In the genomic region with DNA sequence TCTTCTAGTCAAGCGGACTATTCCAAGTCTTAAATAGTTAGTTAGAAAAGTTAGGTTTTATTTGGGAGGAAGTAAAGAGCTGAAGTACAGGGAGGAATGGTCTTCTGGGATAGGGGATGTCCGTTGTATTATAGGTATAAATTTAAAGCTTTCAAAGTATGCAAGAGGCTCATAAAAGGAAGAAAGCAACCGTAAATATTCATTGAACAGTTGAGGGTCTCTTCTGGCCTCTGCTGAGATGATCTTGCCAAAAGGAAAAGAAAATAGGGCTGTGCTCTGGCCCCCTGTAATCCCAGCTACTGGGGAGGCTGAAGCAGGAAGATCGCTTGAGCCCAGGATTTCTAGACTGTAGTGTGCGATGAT, we compare ENCODE assay signal across 9 cellular contexts. TPM values are rescaled to one million over a fixed set of nuclear protein-coding genes. Genes with fewer than 3 reads are reported as not detected.
A peak's percentile ranks its signal among the peaks of the same experiment; 100 is the strongest.
DNase-seq lines count a peak whose midpoint lies in the region; ATAC-seq lines count a peak whose summit lies in the region.
"Had no signal": no experiment of that assay in that cellular context is flagged by ENCODE, and none has a peak within 500 bp of the region (broad histone marks: within the 10 kb centered on the region; RNA-seq: fewer than 3 reads in every experiment).

No MANE protein-coding gene starts in this region.

- intact Hi-C loops in activated CD4-positive, alpha-beta memory T cell treated with anti-CD3 and anti-CD28 coated beads for 36 hours (cut with micrococcal nuclease) = loop anchor here (1.0 to 5.0 kb wide), 6 partner anchors 19 to 622 kb away; a partner anchor contains a TSS
- intact Hi-C loops in sciatic nerve (cut with DNase I) = no loop called here

- WGBS in iPS DF 6.9 (ENCODE audit: insufficient coverage, insufficient read length) = 100% methylated on average over 1 of the region's 5 CpGs

- no peak overlapping the region for H3K27ac ChIP-seq in iPS DF 6.9 (ENCODE audit: low read length)

- H3K4me1 ChIP-seq in iPS DF 6.9 (ENCODE audit: control insufficient read depth, insufficient read depth, low read length) = no peaks in the 10 kb centered on the region; the same call in 1 of the 2 replicates

- no peak for ATAC-seq in stimulated activated naive CD8-positive, alpha-beta T cell treated with anti-CD3 and anti-CD28 coated beads, Interleukin-15, amount 100 ng/mL, for 72 hours
- ATAC-seq in HG02759 (IDR thresholded peaks at IDR 0.05; ENCODE audit: unreplicated experiment) = no peak
- ATAC-seq in sciatic nerve = no peak

- H3K4me1 Mint-ChIP-seq in activated CD4-positive, alpha-beta memory T cell treated with anti-CD3 and anti-CD28 coated beads for 36 hours (ENCODE audit: low read depth) = peaks cover 18% of the 10 kb centered on the region
- peaks cover 27% of the 10 kb centered on the region for H3K4me1 Mint-ChIP-seq in stimulated activated naive CD8-positive, alpha-beta T cell treated with anti-CD3 and anti-CD28 coated beads, Interleukin-15, amount 100 ng/mL, for 72 hours

- CTCF ChIA-PET in activated CD4-positive, alpha-beta memory T cell treated with anti-CD3 and anti-CD28 coated beads for 36 hours (lab: Charles Lee) = interaction anchor here (0.7 to 4.9 kb wide), 13 partner anchors 10 to 330 kb away, joined by 3 to 39 read pairs (median 3); a partner anchor contains a TSS

- peak overlapping the region; percentile 93 for H3K27ac Mint-ChIP-seq in activated CD4-positive, alpha-beta memory T cell treated with anti-CD3 and anti-CD28 coated beads for 36 hours
- H3K27ac Mint-ChIP-seq in stimulated activated naive CD8-positive, alpha-beta T cell treated with anti-CD3 and anti-CD28 coated beads, Interleukin-15, amount 100 ng/mL, for 72 hours = peak overlapping the region; percentile 85 to 97

- H3K9me3 Mint-ChIP-seq in activated CD4-positive, alpha-beta memory T cell treated with anti-CD3 and anti-CD28 coated beads for 36 hours = no peaks in the 10 kb centered on the region
- H3K9me3 Mint-ChIP-seq in stimulated activated naive CD8-positive, alpha-beta T cell treated with anti-CD3 and anti-CD28 coated beads, Interleukin-15, amount 100 ng/mL, for 72 hours = peaks cover 0 to 5% of the 10 kb centered on the region in 2 donors

- peak overlapping the region; percentile 68; the same call in 1 of the 2 replicates for H3K4me3 ChIP-seq in iPS DF 6.9 (ENCODE audit: low read length)

- H3K9me3 ChIP-seq in iPS DF 6.9 (ENCODE audit: control insufficient read depth, insufficient read depth, low read length) = no peaks in the 10 kb centered on the region

- peaks cover 11% of the 10 kb centered on the region for H3K36me3 Mint-ChIP-seq in activated CD4-positive, alpha-beta memory T cell treated with anti-CD3 and anti-CD28 coated beads for 36 hours

- H3K27me3 ChIP-seq in iPS DF 6.9 (ENCODE audit: control insufficient read depth, insufficient read depth, low read length) = no peaks in the 10 kb centered on the region

- POLR2A ChIA-PET in activated CD4-positive, alpha-beta memory T cell treated with anti-CD3 and anti-CD28 coated beads for 36 hours (lab: Charles Lee) = interaction anchor here (0.6 to 3.0 kb wide), 13 partner anchors 9 to 698 kb away, joined by 3 to 17 read pairs (median 4); a partner anchor contains a TSS

- no peaks in the 10 kb centered on the region for H3K27me3 Mint-ChIP-seq in activated CD4-positive, alpha-beta memory T cell treated with anti-CD3 and anti-CD28 coated beads for 36 hours
- no peaks in the 10 kb centered on the region for H3K27me3 Mint-ChIP-seq in stimulated activated naive CD8-positive, alpha-beta T cell treated with anti-CD3 and anti-CD28 coated beads, Interleukin-15, amount 100 ng/mL, for 72 hours

- peak overlapping the region; percentile 88 for H3K4me3 Mint-ChIP-seq in activated CD4-positive, alpha-beta memory T cell treated with anti-CD3 and anti-CD28 coated beads for 36 hours
- H3K4me3 Mint-ChIP-seq in stimulated activated naive CD8-positive, alpha-beta T cell treated with anti-CD3 and anti-CD28 coated beads, Interleukin-15, amount 100 ng/mL, for 72 hours = peak overlapping the region; percentile 92 to 97

- DNase-seq in NCI-H146 (lab: John Stamatoyannopoulos, UW) (peak; percentile 38), NCI-H146 treated with DMSO at 0.1 percent for 48 hours (lab: John Stamatoyannopoulos, UW; ENCODE audit: unreplicated experiment) (no peak), iPS DF 6.9 (ENCODE audit: low read depth, low spot score) (no peak), sciatic nerve (ENCODE audit: low spot score) (no peak), NCI-H2107 treated with DMSO at 0.1 percent for 48 hours (lab: John Stamatoyannopoulos, UW; ENCODE audit: unreplicated experiment) (no peak)
- no peak for DNase-seq in activated CD4-positive, alpha-beta memory T cell treated with anti-CD3 and anti-CD28 coated beads for 36 hours
- no peak for DNase-seq in stimulated activated naive CD8-positive, alpha-beta T cell treated with anti-CD3 and anti-CD28 coated beads, Interleukin-15, amount 100 ng/mL, for 72 hours

- H3K36me3 ChIP-seq in iPS DF 6.9 (ENCODE audit: control insufficient read depth, insufficient read depth, low read length) = no peaks in the 10 kb centered on the region; the same call in 1 of the 2 replicates

RNA-seq across cellular contexts. Expression of a gene that starts 0.4 kb away (rescaled TPM):
- 10 to 100 TPM; 60.1 to 62.6 TPM for total RNA-seq in activated CD4-positive, alpha-beta memory T cell treated with anti-CD3 and anti-CD28 coated beads for 36 hours
- total RNA-seq in sciatic nerve = 4.4 TPM

RNA-seq across cellular contexts. Expression of a gene that starts 4.9 kb away (rescaled TPM):
- not detected for total RNA-seq in activated CD4-positive, alpha-beta memory T cell treated with anti-CD3 and anti-CD28 coated beads for 36 hours
- total RNA-seq in sciatic nerve = not detected

RNA-seq across cellular contexts. Expression of a gene that starts 18.8 kb away (rescaled TPM):
- 1 to 10 TPM; 2.4 to 2.9 TPM for total RNA-seq in activated CD4-positive, alpha-beta memory T cell treated with anti-CD3 and anti-CD28 coated beads for 36 hours
- 2.9 TPM for total RNA-seq in sciatic nerve

RNA-seq across cellular contexts. Expression of a gene that starts 38.4 kb away (rescaled TPM):
- total RNA-seq in activated CD4-positive, alpha-beta memory T cell treated with anti-CD3 and anti-CD28 coated beads for 36 hours = 1 to 10 TPM; 5.5 to 6.1 TPM
- 0.98 TPM for total RNA-seq in sciatic nerve
- total RNA-seq: myocyte had no signal

Comparison
In these comparisons a context has a peak if more than half of its experiments do, and no peak if none do; other contexts are left out.
1. RNA of a gene that starts 0.4 kb away (total RNA-seq): 60.1 to 62.6 TPM in activated CD4-positive, alpha-beta memory T cell treated with anti-CD3 and anti-CD28 coated beads for 36 hours; 4.4 TPM in sciatic nerve (single experiment); every median in the first group is over 10 times any median in the second.